ENCODE assay signal across 10 cellular contexts in genomic region chrX:119684916-119685224, GRCh38. TPM values are rescaled to one million over a fixed set of nuclear protein-coding genes. Genes with fewer than 3 reads are reported as not detected.
DNase-seq lines count a peak whose midpoint lies in the region; ATAC-seq and TF ChIP-seq lines count a peak whose summit lies in the region.
"Had no signal": no experiment of that assay in that cellular context is flagged by ENCODE, and none has a peak within 500 bp of the region (broad histone marks: within the 10 kb centered on the region; RNA-seq: fewer than 3 reads in every experiment).

No MANE protein-coding gene starts in this region.

- H4K20me1 ChIP-seq in OCI-LY1 (ENCODE audit: insufficient read depth, low read length) (no peaks in the 10 kb centered on the region), smooth muscle cell (ENCODE audit: low read depth) (peaks cover 4% of the 10 kb centered on the region)

- no peaks in the 10 kb centered on the region for H3K9me2 ChIP-seq in OCI-LY1 (ENCODE audit: low read depth, low read length)

- H3K4me1 ChIP-seq in OCI-LY1 (ENCODE audit: insufficient read depth, low read length, severe bottlenecking) (peaks cover 96% of the 10 kb centered on the region), esophagus muscularis mucosa (peaks cover 13 to 44% (median 40%) of the 10 kb centered on the region in 4 donors), smooth muscle cell (ENCODE audit: low read depth) (peaks cover 12% of the 10 kb centered on the region)

- no peaks in the 10 kb centered on the region for H3K9me3 ChIP-seq in OCI-LY1 (ENCODE audit: low read length)
- no peaks in the 10 kb centered on the region for H3K9me3 ChIP-seq in esophagus muscularis mucosa
- H3K9me3 ChIP-seq in smooth muscle cell (replicated peaks; ENCODE audit: low read depth) = no peaks in the 10 kb centered on the region

- intact Hi-C loops in esophagus muscularis mucosa (cut with DNase I) = no loop called here

- TF ChIP-seq CTCF in OCI-LY1 (IDR thresholded peaks at IDR 0.05; ENCODE audit: low read length) (no peak), esophagus muscularis mucosa (IDR thresholded peaks at IDR 0.05) (no peak), smooth muscle cell (IDR thresholded peaks at IDR 0.05; ENCODE audit: borderline replicate concordance, insufficient read depth, poor library complexity, severe bottlenecking) (no peak)

- H3K4me3 ChIP-seq in OCI-LY1 (ENCODE audit: low read depth, low read length, poor library complexity, severe bottlenecking) = peak overlapping the region; percentile 40
- peak overlapping the region in 2 of 4 donors; percentile 15 for H3K4me3 ChIP-seq in esophagus muscularis mucosa
- no peak overlapping the region for H3K4me3 ChIP-seq in smooth muscle cell

- H3K4me2 ChIP-seq in OCI-LY1 (ENCODE audit: low read length) (peak overlapping the region; percentile 57), smooth muscle cell (peak overlapping the region; percentile 16)

- TF ChIP-seq EP300 in esophagus muscularis mucosa (IDR thresholded peaks at IDR 0.05) = no peak

- H3F3A ChIP-seq in OCI-LY1 (ENCODE audit: insufficient read depth, low read length) = peaks cover 8% of the 10 kb centered on the region
- H3F3A ChIP-seq in smooth muscle cell (ENCODE audit: low read depth) = no peaks in the 10 kb centered on the region

- H3K9ac ChIP-seq in OCI-LY1 (ENCODE audit: low read length) (peak overlapping the region; percentile 63), smooth muscle cell (ENCODE audit: low read depth) (no peak overlapping the region)

- peak overlapping the region; percentile 97 for H3K27ac ChIP-seq in OCI-LY1 (ENCODE audit: low read depth, low read length, poor library complexity, severe bottlenecking)
- peak overlapping the region; percentile 79 to 85 (median 81) for H3K27ac ChIP-seq in esophagus muscularis mucosa (replicated peaks in 1 of 4)
- H3K27ac ChIP-seq in smooth muscle cell (ENCODE audit: low read depth) = peak overlapping the region; percentile 62
- H3K27ac ChIP-seq: 22Rv1 had no signal

- 29% methylated on average over 1 of the region's 1 CpG for WGBS in esophagus muscularis mucosa
- WGBS in smooth muscle cell (ENCODE audit: low lambda C conversion rate) = 57% methylated on average over 1 of the region's 1 CpG

- no peak overlapping the region for H2AFZ ChIP-seq in OCI-LY1 (ENCODE audit: low read length)
- H2AFZ ChIP-seq in smooth muscle cell (ENCODE audit: low read depth) = no peak overlapping the region

- DNase-seq in DMS153 (lab: John Stamatoyannopoulos, UW) (peak; percentile 30), DMS153 treated with DMSO at 0.1 percent for 48 hours (lab: John Stamatoyannopoulos, UW; ENCODE audit: unreplicated experiment) (no peak), esophagus muscularis mucosa (ENCODE audit: extremely low spot score) (no peak), smooth muscle cell (lab: John Stamatoyannopoulos, UW; ENCODE audit: unreplicated experiment) (no peak), superior temporal gyrus (ENCODE audit: extremely low spot score) (no peak), NCI-H1417 treated with DMSO at 0.1 percent for 48 hours (lab: John Stamatoyannopoulos, UW) (no peak)
- DNase-seq: posterior cingulate gyrus had no signal

- H3K36me3 ChIP-seq in OCI-LY1 (ENCODE audit: insufficient read depth, low read length) (0 out of 2 replicates have a peak, but pooled peaks cover under 1% of the 10 kb centered on the region), esophagus muscularis mucosa (no peaks in the 10 kb centered on the region), smooth muscle cell (ENCODE audit: low read depth) (no peaks in the 10 kb centered on the region)

- ATAC-seq in GM18498 (IDR thresholded peaks at IDR 0.05; ENCODE audit: unreplicated experiment) = no peak

- H3K79me2 ChIP-seq in OCI-LY1 (ENCODE audit: insufficient read depth, low read length) (peaks cover 61% of the 10 kb centered on the region), smooth muscle cell (ENCODE audit: low read depth) (peaks cover 88% of the 10 kb centered on the region)

- no peaks in the 10 kb centered on the region for H3K27me3 ChIP-seq in OCI-LY1 (ENCODE audit: insufficient read depth, low read length)
- H3K27me3 ChIP-seq in esophagus muscularis mucosa = no peaks in the 10 kb centered on the region
- no peaks in the 10 kb centered on the region for H3K27me3 ChIP-seq in smooth muscle cell (ENCODE audit: low read depth)

- no peak for TF ChIP-seq POLR2A in esophagus muscularis mucosa (IDR thresholded peaks at IDR 0.05; ENCODE audit: low read depth)

RNA-seq across cellular contexts. Expression of gene SEPTIN6, which starts 8.1 kb away (rescaled TPM):
- total RNA-seq in esophagus muscularis mucosa (10 to 100 TPM; 51.5 to 67.2 (median 60.5) TPM), smooth muscle cell (58.1 and 75.1 TPM in 2 replicates)
- 50.6 and 58.4 TPM in 2 replicates for polyA plus RNA-seq in smooth muscle cell
